ENCODE assay signal across 21 cellular contexts in the genomic region with DNA sequence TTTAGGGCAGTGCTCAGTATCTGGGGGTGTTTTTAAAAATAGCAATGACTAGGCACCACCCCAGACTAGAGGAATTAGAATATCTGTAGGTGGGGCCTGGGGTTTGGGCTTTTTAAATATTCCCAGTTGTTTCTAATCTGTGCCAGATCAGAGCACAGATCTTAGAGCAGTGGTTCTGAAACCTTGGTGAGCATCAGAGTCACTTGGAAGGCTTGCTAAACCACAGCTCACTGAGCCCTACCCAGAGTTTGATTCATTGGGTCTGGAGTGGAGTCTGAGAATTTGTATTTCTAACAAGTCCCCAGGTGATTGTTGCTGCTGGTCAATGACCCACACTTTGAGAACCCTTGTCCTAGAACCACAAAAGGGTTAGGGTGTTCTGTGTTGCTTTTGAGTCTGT.
"Had no signal": no experiment of that assay in that cellular context is flagged by ENCODE, and none has a peak within 500 bp of the region (broad histone marks: within the 10 kb centered on the region; RNA-seq: fewer than 3 reads in every experiment).

No MANE protein-coding gene starts in this region.

- H3K36me3 ChIP-seq: prostate gland had no signal

- H3K9me3 ChIP-seq: prostate gland, right lobe of liver, spleen, tibial nerve, vagina had no signal

- H3K4me3 Mint-ChIP-seq: activated CD4-positive, alpha-beta memory T cell treated with anti-CD3 and anti-CD28 coated beads for 36 hours; activated T-cell treated with anti-CD3 and anti-CD28 coated beads, Interleukin-2, amount 50 U/mL, for 4 hours; effector memory CD8-positive, alpha-beta T cell; memory B cell; nephron progenitor cell; stimulated activated memory B cell treated with anti-CD40 and anti-IgM and Interleukin-4, amounts not matched to agents 10 μg/mL and 1 μg/mL and 100 μg/mL, for 72 hours had no signal

- H3K27ac Mint-ChIP-seq: activated CD4-positive, alpha-beta memory T cell treated with anti-CD3 and anti-CD28 coated beads for 36 hours; memory B cell; stimulated activated memory B cell treated with anti-CD40 and anti-IgM and Interleukin-4, amounts not matched to agents 10 μg/mL and 1 μg/mL and 100 μg/mL, for 72 hours had no signal

- H3K27me3 ChIP-seq: right lobe of liver, spleen, tibial nerve, vagina had no signal

- H3K27ac ChIP-seq: prostate gland, right lobe of liver, spleen, tibial nerve, vagina had no signal

- H3K4me3 ChIP-seq: prostate gland, right lobe of liver, spleen, tibial nerve, vagina had no signal

- H3K27me3 Mint-ChIP-seq: activated CD4-positive, alpha-beta memory T cell treated with anti-CD3 and anti-CD28 coated beads for 36 hours; effector memory CD8-positive, alpha-beta T cell; memory B cell; stimulated activated memory B cell treated with anti-CD40 and anti-IgM and Interleukin-4, amounts not matched to agents 10 μg/mL and 1 μg/mL and 100 μg/mL, for 72 hours had no signal

- H3K9me3 Mint-ChIP-seq: activated CD4-positive, alpha-beta memory T cell treated with anti-CD3 and anti-CD28 coated beads for 36 hours; activated T-cell treated with anti-CD3 and anti-CD28 coated beads, Interleukin-2, amount 50 U/mL, for 4 hours; effector memory CD8-positive, alpha-beta T cell; memory B cell; stimulated activated memory B cell treated with anti-CD40 and anti-IgM and Interleukin-4, amounts not matched to agents 10 μg/mL and 1 μg/mL and 100 μg/mL, for 72 hours had no signal

- DNase-seq: activated CD4-positive, alpha-beta memory T cell treated with anti-CD3 and anti-CD28 coated beads for 36 hours; activated CD4-positive, alpha-beta T cell treated with anti-CD3 and anti-CD28 coated beads for 1 hour; activated gamma-delta T cell; activated T-cell treated with anti-CD3 and anti-CD28 coated beads, Interleukin-2, amount 50 U/mL, for 4 hours; dermis blood vessel endothelial cell; effector memory CD8-positive, alpha-beta T cell; islet precursor cell; nephron progenitor cell; right lobe of liver; spleen; stimulated activated CD4-positive, alpha-beta T cell treated with anti-CD3 and anti-CD28 coated beads, Interleukin-1b, Interleukin-23, amount 100 ng/mL, for 48 hours; substantia nigra; T-helper 1 cell; T1000 had no signal

- H3K4me1 ChIP-seq: prostate gland, spleen, vagina had no signal

- ATAC-seq: effector memory CD8-positive, alpha-beta T cell; left lobe of liver; right lobe of liver; SK-N-SH treated with all-trans-retinoic acid at 6 μM for 48 hours; stimulated activated memory B cell treated with anti-CD40 and anti-IgM and Interleukin-4, amounts not matched to agents 10 μg/mL and 1 μg/mL and 100 μg/mL, for 72 hours had no signal
